In the genomic region with DNA sequence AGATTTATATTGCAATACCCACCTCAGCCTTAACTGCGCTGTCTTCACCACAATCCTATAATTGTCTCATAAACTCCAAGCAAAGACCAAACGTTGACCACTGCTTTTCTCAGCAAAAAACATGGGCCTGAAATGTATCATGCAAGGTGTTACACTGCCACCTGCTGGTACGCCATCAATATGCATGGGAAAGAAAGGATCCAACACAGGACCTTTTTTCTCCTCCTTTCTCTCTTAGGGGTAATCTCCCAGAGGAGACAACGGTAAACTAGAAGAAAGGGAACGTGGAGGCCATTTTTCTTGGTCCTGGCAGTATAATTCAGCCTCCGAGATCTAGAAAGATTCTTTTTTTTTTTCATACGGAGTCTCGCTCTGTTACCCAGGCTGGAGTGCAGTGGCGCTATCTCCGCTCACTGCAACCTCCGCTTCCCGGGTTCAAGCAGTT, we compare ENCODE assay signal across 8 cellular contexts.
A peak's percentile ranks its signal among the peaks of the same experiment; 100 is the strongest.
DNase-seq lines count a peak whose midpoint lies in the region; ATAC-seq and TF ChIP-seq lines count a peak whose summit lies in the region.

No MANE protein-coding gene starts in this region.

- ATAC-seq in GM21447 (IDR thresholded peaks at IDR 0.05; ENCODE audit: unreplicated experiment): peak; percentile 80
- peak; percentile 92 for ATAC-seq in PC-3

- no peaks in the 10 kb centered on the region for H3K79me2 ChIP-seq in PC-3 (ENCODE audit: low read length)

- peak overlapping the region; percentile 85 for H2AFZ ChIP-seq in PC-3 (ENCODE audit: low read length)

- TF ChIP-seq CTCF in Calu3 (IDR thresholded peaks at IDR 0.05; ENCODE audit: unreplicated experiment) (peak; percentile 82), PC-3 (conservative IDR thresholded peaks at IDR 0.05; ENCODE audit: low read depth, low read length) (peak; percentile 92), nephron progenitor cell (IDR thresholded peaks at IDR 0.05) (peak; percentile 98)

- CTCF ChIA-PET in Calu3 (lab: Charles Lee): interaction anchor here (0.5 to 3.5 kb wide), 5 partner anchors 80 to 159 kb away, joined by 3 to 24 read pairs (median 5); partner anchors contain the start of gene MPP7
- CTCF ChIA-PET in PC-3 (lab: Charles Lee): interaction anchor here (0.6 to 1.6 kb wide), 7 partner anchors 12 to 826 kb away, joined by 3 to 12 read pairs (median 4); partner anchors contain the start of gene MPP7

- BruUV-seq in Calu3 (replicated peaks; lab: Mats Ljungman, UMichigan): no TSS peak
- BruUV-seq in PC-3 (replicated peaks; lab: Mats Ljungman, UMichigan): no TSS peak

- H3K36me3 ChIP-seq in PC-3 (ENCODE audit: low read depth, low read length): no peaks in the 10 kb centered on the region

- H3K27me3 Mint-ChIP-seq in Calu3 (ENCODE audit: unreplicated experiment) (peaks cover 31% of the 10 kb centered on the region), nephron progenitor cell (ENCODE audit: low read depth, poor library complexity) (peaks cover 26% of the 10 kb centered on the region)
- H3K27me3 Mint-ChIP-seq in activated T-cell treated with anti-CD3 and anti-CD28 coated beads, Interleukin-2, amount 50 U/mL, for 24 hours: no peaks in the 10 kb centered on the region
- peaks cover 4% of the 10 kb centered on the region for H3K27me3 Mint-ChIP-seq in stimulated activated naive CD8-positive, alpha-beta T cell treated with anti-CD3 and anti-CD28 coated beads, Interleukin-15, Interleukin-2, amounts not matched to agents 100 ng/mL and 50 ng/mL, for 24 hours

- no peak overlapping the region for H3K27ac Mint-ChIP-seq in Calu3 (ENCODE audit: unreplicated experiment)
- H3K27ac Mint-ChIP-seq in activated T-cell treated with anti-CD3 and anti-CD28 coated beads, Interleukin-2, amount 50 U/mL, for 24 hours: no peak overlapping the region
- no peak overlapping the region for H3K27ac Mint-ChIP-seq in nephron progenitor cell
- peak overlapping the region; percentile 36 for H3K27ac Mint-ChIP-seq in stimulated activated naive CD8-positive, alpha-beta T cell treated with anti-CD3 and anti-CD28 coated beads, Interleukin-15, Interleukin-2, amounts not matched to agents 100 ng/mL and 50 ng/mL, for 24 hours

- H3F3A ChIP-seq in PC-3 (ENCODE audit: low read length, unreplicated experiment): no peaks in the 10 kb centered on the region

- peak overlapping the region; percentile 72 for H3K9ac ChIP-seq in PC-3 (ENCODE audit: low read length)

- H3K27me3 ChIP-seq in PC-3 (ENCODE audit: low read length): no peaks in the 10 kb centered on the region

- peak overlapping the region; percentile 77 for H3K4me2 ChIP-seq in PC-3 (ENCODE audit: low read length)

- H3K9me3 ChIP-seq in PC-3 (ENCODE audit: low read length): no peaks in the 10 kb centered on the region

- peak overlapping the region; percentile 67 for H3K4me3 ChIP-seq in PC-3 (ENCODE audit: low read length)

- peaks cover 3% of the 10 kb centered on the region; the same call in 1 of the 2 replicates for H3K4me1 ChIP-seq in PC-3 (ENCODE audit: insufficient read depth, low read length)

- H3K4me3 Mint-ChIP-seq in Calu3 (ENCODE audit: low read depth, unreplicated experiment) (no peak overlapping the region), nephron progenitor cell (no peak overlapping the region)
- no peak overlapping the region for H3K4me3 Mint-ChIP-seq in activated T-cell treated with anti-CD3 and anti-CD28 coated beads, Interleukin-2, amount 50 U/mL, for 24 hours
- no peak overlapping the region for H3K4me3 Mint-ChIP-seq in stimulated activated naive CD8-positive, alpha-beta T cell treated with anti-CD3 and anti-CD28 coated beads, Interleukin-15, Interleukin-2, amounts not matched to agents 100 ng/mL and 50 ng/mL, for 24 hours

- POLR2A ChIA-PET in PC-3 (lab: Charles Lee; ENCODE audit: unreplicated experiment): interaction anchor here (0.6 kb wide), 2 partner anchors 79 to 132 kb away, joined by 3 read pairs; no protein-coding TSS in a partner anchor

- H4K20me1 ChIP-seq in PC-3 (ENCODE audit: low read length): no peaks in the 10 kb centered on the region

- DNase-seq in Calu3 (peak; percentile 85), KG1 (lab: John Stamatoyannopoulos, UW) (peak; percentile 51), PC-3 (peak; percentile 94), fibroblast of gingiva (ENCODE audit: low read depth) (peak; percentile 79), nephron progenitor cell (peak; percentile 86)
- DNase-seq in activated T-cell treated with anti-CD3 and anti-CD28 coated beads, Interleukin-2, amount 50 U/mL, for 24 hours: peak; percentile 83

- no peaks in the 10 kb centered on the region for H3K36me3 Mint-ChIP-seq in Calu3 (ENCODE audit: insufficient read depth, unreplicated experiment)
- no peaks in the 10 kb centered on the region for H3K36me3 Mint-ChIP-seq in activated T-cell treated with anti-CD3 and anti-CD28 coated beads, Interleukin-2, amount 50 U/mL, for 24 hours (ENCODE audit: low read depth)
- no peaks in the 10 kb centered on the region for H3K36me3 Mint-ChIP-seq in nephron progenitor cell (ENCODE audit: low read depth)
- no peaks in the 10 kb centered on the region for H3K36me3 Mint-ChIP-seq in stimulated activated naive CD8-positive, alpha-beta T cell treated with anti-CD3 and anti-CD28 coated beads, Interleukin-15, Interleukin-2, amounts not matched to agents 100 ng/mL and 50 ng/mL, for 24 hours (ENCODE audit: low read depth)

- peak overlapping the region; percentile 76 for H3K27ac ChIP-seq in PC-3 (ENCODE audit: low read length)

- H3K9me3 Mint-ChIP-seq in Calu3 (ENCODE audit: low read depth, unreplicated experiment): no peaks in the 10 kb centered on the region
- no peaks in the 10 kb centered on the region for H3K9me3 Mint-ChIP-seq in activated T-cell treated with anti-CD3 and anti-CD28 coated beads, Interleukin-2, amount 50 U/mL, for 24 hours
- H3K9me3 Mint-ChIP-seq in nephron progenitor cell: no peaks in the 10 kb centered on the region
- H3K9me3 Mint-ChIP-seq in stimulated activated naive CD8-positive, alpha-beta T cell treated with anti-CD3 and anti-CD28 coated beads, Interleukin-15, Interleukin-2, amounts not matched to agents 100 ng/mL and 50 ng/mL, for 24 hours: no peaks in the 10 kb centered on the region

- H3K9me2 ChIP-seq in PC-3 (replicated peaks; ENCODE audit: low read length): no peaks in the 10 kb centered on the region

- intact Hi-C loops in Calu3 (cut with micrococcal nuclease; ENCODE audit: unreplicated experiment): loop anchor here (1.0 kb wide), 1 partner anchor 132 kb away; no protein-coding TSS in a partner anchor
- intact Hi-C loops in PC-3 (cut with micrococcal nuclease): loop anchor here (1.0 kb wide), 3 partner anchors 79 to 132 kb away; partner anchors contain the start of gene MPP7

- peaks cover 5% of the 10 kb centered on the region for H3K4me1 Mint-ChIP-seq in Calu3 (ENCODE audit: low read depth, unreplicated experiment)
- peaks cover 28% of the 10 kb centered on the region for H3K4me1 Mint-ChIP-seq in activated T-cell treated with anti-CD3 and anti-CD28 coated beads, Interleukin-2, amount 50 U/mL, for 24 hours (ENCODE audit: low read depth)
- H3K4me1 Mint-ChIP-seq in nephron progenitor cell: peaks cover 13% of the 10 kb centered on the region
- H3K4me1 Mint-ChIP-seq in stimulated activated naive CD8-positive, alpha-beta T cell treated with anti-CD3 and anti-CD28 coated beads, Interleukin-15, Interleukin-2, amounts not matched to agents 100 ng/mL and 50 ng/mL, for 24 hours (ENCODE audit: low read depth): peaks cover 25% of the 10 kb centered on the region

Comparison
In these comparisons a context has a peak if more than half of its experiments do, and no peak if none do; other contexts are left out.
1. Peak in every context shown above with its lines: DNase-seq, ATAC-seq, H3K4me3 ChIP-seq and H3K27ac ChIP-seq.